ENCODE assay signal across 33 cellular contexts in genomic region chr7:153942036-153942435, GRCh38.
"Had no signal": no experiment of that assay in that cellular context is flagged by ENCODE, and none has a peak within 500 bp of the region (broad histone marks: within the 10 kb centered on the region; RNA-seq: fewer than 3 reads in every experiment).

No MANE protein-coding gene starts in this region.

- H3K9me3 Mint-ChIP-seq: memory B cell had no signal

- H3K27me3 ChIP-seq: colonic mucosa, gastrocnemius medialis, hepatocyte, neural progenitor cell, suprapubic skin, tibial artery, upper lobe of left lung, vagina had no signal

- H3K36me3 Mint-ChIP-seq: memory B cell, naive B cell, neural progenitor cell had no signal

- H3K4me1 Mint-ChIP-seq: endodermal cell; memory B cell; mesothelial cell of epicardium; naive B cell; nephron; stimulated activated naive CD8-positive, alpha-beta T cell treated with anti-CD3 and anti-CD28 coated beads, Interleukin-15, amount 100 ng/mL, for 72 hours had no signal

- H3K27me3 Mint-ChIP-seq: dendritic cell treated with granulocyte-macrophage colony-stimulating factor and Interleukin-4, amounts not matched to agents 40 ng/mL and 50 ng/mL, for 4 days; memory B cell; naive B cell; progenitor cell of endocrine pancreas had no signal

- DNase-seq: colonic mucosa; effector CD8-positive, alpha-beta T cell; endodermal cell; foreskin fibroblast; gastrocnemius medialis; heart left ventricle; kidney; mucosa of descending colon; naive B cell; stimulated activated CD4-positive, alpha-beta T cell treated with anti-CD3 and anti-CD28 coated beads, Interleukin-12 subunit alpha, Interleukin-12 subunit beta, amount 100 ng/mL, for 4 hours; stimulated activated CD4-positive, alpha-beta T cell treated with anti-CD3 and anti-CD28 coated beads, Interleukin-1b, Interleukin-23, amount 100 ng/mL, for 48 hours; stimulated activated CD4-positive, alpha-beta T cell treated with anti-CD3 and anti-CD28 coated beads, Interleukin-4, amount 100 ng/mL, for 1 hour; stimulated activated CD8-positive, alpha-beta memory T cell treated with anti-CD3 and anti-CD28 coated beads, Interleukin-4, amount 100 ng/mL, for 48 hours; stimulated activated naive CD4-positive, alpha-beta T cell; stimulated activated naive CD8-positive, alpha-beta T cell treated with anti-CD3 and anti-CD28 coated beads, Interleukin-15, amount 100 ng/mL, for 72 hours; tibial artery; upper lobe of left lung had no signal

- H3K36me3 ChIP-seq: colonic mucosa, gastrocnemius medialis, heart left ventricle, neural progenitor cell, suprapubic skin, tibial artery, upper lobe of left lung, vagina had no signal

- ATAC-seq: esophagus mucosa; gastrocnemius medialis; heart left ventricle; left lobe of liver; mucosa of descending colon; sciatic nerve; stimulated activated naive CD8-positive, alpha-beta T cell treated with anti-CD3 and anti-CD28 coated beads, Interleukin-15, amount 100 ng/mL, for 72 hours had no signal

- H3K4me3 ChIP-seq: colonic mucosa, gastrocnemius medialis, heart left ventricle, hepatocyte, lung, mucosa of descending colon, neural progenitor cell, smooth muscle cell, suprapubic skin, tibial artery, upper lobe of left lung, vagina had no signal

- H3K27ac Mint-ChIP-seq: dendritic cell treated with granulocyte-macrophage colony-stimulating factor and Interleukin-4, amounts not matched to agents 40 ng/mL and 50 ng/mL, for 4 days; endodermal cell; memory B cell; mesothelial cell of epicardium; naive B cell; nephron; neural progenitor cell; progenitor cell of endocrine pancreas; stimulated activated naive CD8-positive, alpha-beta T cell treated with anti-CD3 and anti-CD28 coated beads, Interleukin-15, amount 100 ng/mL, for 72 hours had no signal

- H3K27ac ChIP-seq: colonic mucosa, epithelial cell of prostate, gastrocnemius medialis, heart left ventricle, hepatocyte, neural progenitor cell, parathyroid adenoma, suprapubic skin, tibial artery, upper lobe of left lung, vagina had no signal

- H3K4me1 ChIP-seq: colonic mucosa, gastrocnemius medialis, heart left ventricle, parathyroid adenoma, tibial artery, upper lobe of left lung, vagina had no signal

- H3K4me3 Mint-ChIP-seq: dendritic cell treated with granulocyte-macrophage colony-stimulating factor and Interleukin-4, amounts not matched to agents 40 ng/mL and 50 ng/mL, for 4 days; endodermal cell; memory B cell; mesothelial cell of epicardium; naive B cell; nephron; neural progenitor cell; stimulated activated naive CD8-positive, alpha-beta T cell treated with anti-CD3 and anti-CD28 coated beads, Interleukin-15, amount 100 ng/mL, for 72 hours had no signal

- H3K9me3 ChIP-seq: colonic mucosa, gastrocnemius medialis, heart left ventricle, mucosa of descending colon, suprapubic skin, tibial artery, upper lobe of left lung, vagina had no signal
